ENCODE assay signal across 10 cellular contexts in the genomic region with DNA sequence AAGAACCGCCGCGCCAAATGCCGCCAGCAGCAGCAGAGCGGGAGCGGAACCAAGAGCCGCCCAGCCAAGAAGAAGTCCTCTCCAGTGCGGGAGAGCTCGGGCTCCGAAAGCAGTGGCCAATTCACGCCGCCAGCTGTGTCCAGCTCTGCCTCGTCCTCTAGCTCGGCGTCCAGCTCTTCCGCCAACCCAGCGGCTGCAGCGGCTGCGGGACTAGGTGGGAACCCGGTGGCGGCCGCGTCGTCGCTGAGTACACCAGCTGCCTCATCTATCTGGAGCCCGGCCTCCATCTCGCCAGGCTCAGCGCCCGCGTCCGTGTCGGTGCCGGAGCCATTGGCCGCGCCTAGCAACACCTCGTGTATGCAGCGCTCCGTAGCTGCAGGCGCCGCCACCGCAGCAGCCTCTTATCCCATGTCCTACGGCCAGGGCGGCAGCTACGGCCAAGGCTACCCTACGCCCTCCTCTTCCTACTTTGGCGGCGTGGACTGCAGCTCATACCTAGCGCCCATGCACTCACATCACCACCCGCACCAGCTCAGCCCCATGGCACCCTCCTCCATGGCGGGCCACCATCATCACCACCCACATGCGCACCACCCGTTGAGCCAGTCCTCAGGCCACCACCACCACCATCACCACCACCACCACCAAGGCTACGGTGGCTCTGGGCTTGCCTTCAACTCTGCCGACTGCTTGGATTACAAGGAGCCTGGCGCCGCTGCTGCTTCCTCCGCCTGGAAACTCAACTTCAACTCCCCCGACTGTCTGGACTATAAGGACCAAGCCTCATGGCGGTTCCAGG. TPM values are rescaled to one million over a fixed set of nuclear protein-coding genes. Genes with fewer than 3 reads are reported as not detected.
DNase-seq lines count a peak whose midpoint lies in the region; ATAC-seq and TF ChIP-seq lines count a peak whose summit lies in the region.
"Had no signal": no experiment of that assay in that cellular context is flagged by ENCODE, and none has a peak within 500 bp of the region (broad histone marks: within the 10 kb centered on the region; RNA-seq: fewer than 3 reads in every experiment).

No MANE protein-coding gene starts in this region.

- no peaks in the 10 kb centered on the region for H3K9me3 Mint-ChIP-seq in CD4-positive, alpha-beta T cell

- CTCF ChIA-PET in CD4-positive, alpha-beta T cell (lab: Charles Lee), result no interaction called here

- peak overlapping the region; percentile 42 for H3K9ac ChIP-seq in NT2/D1 (ENCODE audit: insufficient read length, low read depth)

- no peaks in the 10 kb centered on the region for H3K36me3 Mint-ChIP-seq in CD4-positive, alpha-beta T cell (ENCODE audit: low read depth)

- 23 to 59% methylated on average over 11 to 35 of the region's 59 CpGs for WGBS in esophagus squamous epithelium, 2 donors

- H3K36me3 ChIP-seq in NT2/D1 (ENCODE audit: insufficient read depth, insufficient read length, low read length), result no peaks in the 10 kb centered on the region
- H3K36me3 ChIP-seq in esophagus squamous epithelium, result no peaks in the 10 kb centered on the region
- H3K36me3 ChIP-seq: Peyer's patch, tibial artery had no signal

- H3K4me1 Mint-ChIP-seq in CD4-positive, alpha-beta T cell (ENCODE audit: low read depth), result peaks cover 66% of the 10 kb centered on the region

- H3K4me3 ChIP-seq in NT2/D1 (ENCODE audit: insufficient read length, low read depth) (peak overlapping the region; percentile 47), esophagus squamous epithelium (peak overlapping the region in 3 of 4 donors; percentile 22 to 44 (median 25))

- peaks cover 82% of the 10 kb centered on the region for H3K27me3 Mint-ChIP-seq in CD4-positive, alpha-beta T cell

- H3K27ac Mint-ChIP-seq in CD4-positive, alpha-beta T cell, result no peak overlapping the region

- no peaks in the 10 kb centered on the region for H3K9me3 ChIP-seq in CD4-positive, alpha-beta T cell (ENCODE audit: control insufficient read depth, low read length)
- H3K9me3 ChIP-seq in NT2/D1 (ENCODE audit: insufficient read depth, low read length) (no peaks in the 10 kb centered on the region), esophagus squamous epithelium (no peaks in the 10 kb centered on the region)

- H3K27ac ChIP-seq in CD4-positive, alpha-beta T cell (ENCODE audit: low read depth, low read length), result no peak overlapping the region
- no peak overlapping the region for H3K27ac ChIP-seq in esophagus squamous epithelium
- H3K27ac ChIP-seq: Peyer's patch, tibial artery had no signal

- DNase-seq in CD4-positive, alpha-beta T cell, result no peak
- no peak for DNase-seq in NT2/D1 (ENCODE audit: low read depth, low spot score)
- no peak for DNase-seq in esophagus squamous epithelium (lab: John Stamatoyannopoulos, UW)
- peak; percentile 82 for DNase-seq in posterior vena cava (ENCODE audit: low spot score)
- no peak for DNase-seq in medulla oblongata (ENCODE audit: extremely low spot score)
- no peak for DNase-seq in inferior parietal cortex (ENCODE audit: extremely low spot score)

- TF ChIP-seq CTCF in CD4-positive, alpha-beta T cell (IDR thresholded peaks at IDR 0.05), result no peak
- no peak for TF ChIP-seq CTCF in esophagus squamous epithelium (IDR thresholded peaks at IDR 0.05)

- no peak for ATAC-seq in CD4-positive, alpha-beta T cell (ENCODE audit: poor library complexity)
- ATAC-seq in HG02763 (IDR thresholded peaks at IDR 0.05; ENCODE audit: unreplicated experiment) (no peak), GM18505 (IDR thresholded peaks at IDR 0.05; ENCODE audit: unreplicated experiment) (no peak)

- peaks cover 94% of the 10 kb centered on the region for H3K27me3 ChIP-seq in CD4-positive, alpha-beta T cell (ENCODE audit: control insufficient read depth, insufficient read depth, low read length)
- H3K27me3 ChIP-seq in NT2/D1 (ENCODE audit: insufficient read depth, insufficient read length) (peaks cover 98% of the 10 kb centered on the region), esophagus squamous epithelium (peaks cover 21 to 100% (median 52%) of the 10 kb centered on the region in 4 donors)

- intact Hi-C loops in CD4-positive, alpha-beta T cell (cut with DNase I, micrococcal nuclease), result no loop called here
- intact Hi-C loops in esophagus squamous epithelium (cut with DNase I) (no loop called here), posterior vena cava (cut with DNase I) (no loop called here)

- H3K4me3 Mint-ChIP-seq in CD4-positive, alpha-beta T cell, result peak overlapping the region; percentile 66

- TF ChIP-seq POLR2A in esophagus squamous epithelium (IDR thresholded peaks at IDR 0.05) (no peak), GM18505 (IDR thresholded peaks at IDR 0.05; ENCODE audit: borderline replicate concordance, extremely low read depth, insufficient read depth, insufficient read length) (no peak)

- POLR2A ChIA-PET in CD4-positive, alpha-beta T cell (lab: Charles Lee), result no interaction called here

- H3K4me1 ChIP-seq in NT2/D1 (ENCODE audit: insufficient read depth, insufficient read length) (peaks cover 15% of the 10 kb centered on the region), esophagus squamous epithelium (peaks cover 32 to 87% (median 46%) of the 10 kb centered on the region in 3 donors)

RNA-seq across cellular contexts. Expression of a gene that starts 5.1 kb away (rescaled TPM):
- total RNA-seq in CD4-positive, alpha-beta T cell, result not detected
- total RNA-seq in esophagus squamous epithelium (1 to 10 TPM in 1 of 4 donors, under 1 TPM in 1, not detected in 2; 0.85 to 2.6 TPM), posterior vena cava (not detected)
- total RNA-seq: Peyer's patch had no signal
